In genomic region chr16:66880288-66881013, GRCh38 we compare ENCODE assay signal across 8 cellular contexts. TPM values are rescaled to one million over a fixed set of nuclear protein-coding genes. Genes with fewer than 3 reads are reported as not detected.
DNase-seq lines count a peak whose midpoint lies in the region; ATAC-seq and TF ChIP-seq lines count a peak whose summit lies in the region.

TSS of gene PDP2 (plus strand) at chr16:66880515. CDS start at chr16:66884285, 3,770 bp downstream.

- H3K27ac Mint-ChIP-seq in activated naive CD4-positive, alpha-beta T cell treated with anti-CD3 and anti-CD28 coated beads, Interleukin-2, amount 50 U/mL, for 72 hours, result peak within 1 kb of the TSS; percentile 91 to 98

- peaks cover 3 to 5% of the 10 kb centered on the region in 2 donors for H3K9me3 Mint-ChIP-seq in activated naive CD4-positive, alpha-beta T cell treated with anti-CD3 and anti-CD28 coated beads, Interleukin-2, amount 50 U/mL, for 72 hours

- H3K4me3 ChIP-seq in NB4 (ENCODE audit: low read depth, low read length), result peak within 1 kb of the TSS; percentile 73

- ATAC-seq in HG02571 (IDR thresholded peaks at IDR 0.05; ENCODE audit: unreplicated experiment) (peak; percentile 87), omental fat pad (ENCODE audit: low FRiP score) (peak; percentile 95)
- ATAC-seq in activated naive CD4-positive, alpha-beta T cell treated with anti-CD3 and anti-CD28 coated beads, Interleukin-2, amount 50 U/mL, for 72 hours, result peak; percentile 92

- TF ChIP-seq CTCF in GM10248 (IDR thresholded peaks at IDR 0.05; ENCODE audit: control extremely low read depth, extremely low read depth, low read depth, missing control alignments) (no peak), NB4 (IDR thresholded peaks at IDR 0.05; ENCODE audit: low read depth, low read length) (no peak), omental fat pad (IDR thresholded peaks at IDR 0.05) (no peak)

- CTCF ChIA-PET in GM10248 (lab: Yijun Ruan, JAX), result interaction anchor here (0.6 to 5.2 kb wide), 14 partner anchors 8 to 304 kb away, joined by 3 to 37 read pairs (median 4); partner anchors contain the start of genes DYNC1LI2 and NAE1

- POLR2A ChIA-PET in GM10248 (lab: Yijun Ruan, JAX), result interaction anchor here (0.7 to 1.0 kb wide), 2 partner anchors 11 to 54 kb away, joined by 3 to 5 read pairs; no protein-coding TSS in a partner anchor

- peak; percentile 96 for DNase-seq in GM10248 (ENCODE audit: extremely low spot score)
- DNase-seq in NB4 (ENCODE audit: low read depth), result peak; percentile 96
- DNase-seq in SKM-1 (lab: John Stamatoyannopoulos, UW; ENCODE audit: unreplicated experiment), result peak; percentile 68
- DNase-seq in activated naive CD4-positive, alpha-beta T cell treated with anti-CD3 and anti-CD28 coated beads, Interleukin-2, amount 50 U/mL, for 72 hours (ENCODE audit: low spot score in 2 of 2), result peak; percentile 94 to 97
- DNase-seq in glomerular visceral epithelial cell (ENCODE audit: extremely low spot score), result peak; percentile 94
- peak; percentile 88 for DNase-seq in omental fat pad (ENCODE audit: low spot score)

- TF ChIP-seq POLR2A in NB4 (IDR thresholded peaks at IDR 0.05; ENCODE audit: extremely low read depth, insufficient read length), result peak; percentile 63

- peaks cover 23 to 25% of the 10 kb centered on the region in 2 donors for H3K36me3 Mint-ChIP-seq in activated naive CD4-positive, alpha-beta T cell treated with anti-CD3 and anti-CD28 coated beads, Interleukin-2, amount 50 U/mL, for 72 hours

- H3K27ac ChIP-seq in temporal lobe (ENCODE audit: low read depth, low read length), result peak within 1 kb of the TSS; percentile 44

RNA-seq across cellular contexts. Expression of gene PDP2, which starts in this region (rescaled TPM):
- total RNA-seq in activated naive CD4-positive, alpha-beta T cell treated with anti-CD3 and anti-CD28 coated beads, Interleukin-2, amount 50 U/mL, for 72 hours, result 10 to 100 TPM; 28.7 to 65.1 TPM
- total RNA-seq in omental fat pad, result 10 to 100 TPM; 17.9 to 48.2 (median 20.5) TPM
- total RNA-seq in temporal lobe, result 12.3 TPM

Comparison
In these comparisons a context has a peak if more than half of its experiments do, and no peak if none do; other contexts are left out.
1. Peak in every context shown above with its lines: DNase-seq, ATAC-seq, H3K4me3 ChIP-seq and H3K27ac ChIP-seq.